ENCODE assay signal across 23 cellular contexts in genomic region chr2:86296947-86297346, GRCh38. TPM values are rescaled to one million over a fixed set of nuclear protein-coding genes. Genes with fewer than 3 reads are reported as not detected.
A peak's percentile ranks its signal among the peaks of the same experiment; 100 is the strongest.
DNase-seq lines count a peak whose midpoint lies in the region; ATAC-seq and TF ChIP-seq lines count a peak whose summit lies in the region.
"Had no signal": no experiment of that assay in that cellular context is flagged by ENCODE, and none has a peak within 500 bp of the region (broad histone marks: within the 10 kb centered on the region; RNA-seq: fewer than 3 reads in every experiment).

No MANE protein-coding gene starts in this region.

- intact Hi-C loops in cardiac septum (cut with DNase I) (no loop called here), right cardiac atrium (cut with DNase I) (loop anchor here in 2 of 4 donors (5.0 to 10.0 kb wide), 3 partner anchors 72 to 75 kb away; no protein-coding TSS in a partner anchor), transverse colon (cut with DNase I; ENCODE audit: low total_unique reads) (no loop called here)

- H3K79me2 ChIP-seq in trophoblast cell (ENCODE audit: control insufficient read depth, insufficient read depth, low read length, poor library complexity), result no peaks in the 10 kb centered on the region

- WGBS in right cardiac atrium, result 91% methylated on average over 6 of the region's 6 CpGs
- WGBS in gastroesophageal sphincter (ENCODE audit: low coverage in 1 of 2), 2 donors, result 90% methylated on average over 5 of the region's 6 CpGs; no CpG with 5 or more reads in 1 of the 2 donors
- no CpG with 5 or more reads among the region's 6 CpGs for WGBS in trophoblast cell (ENCODE audit: extremely low coverage, insufficient coverage, insufficient read length)
- WGBS in transverse colon (ENCODE audit: low coverage in 1 of 2), 2 donors, result 78% methylated on average over 5 of the region's 6 CpGs; no CpG with 5 or more reads in 1 of the 2 donors

- no peak overlapping the region for H3K23ac ChIP-seq in trophoblast cell (ENCODE audit: low read length)

- no peak overlapping the region for H2BK12ac ChIP-seq in trophoblast cell (ENCODE audit: low read length)

- TF ChIP-seq CTCF in gastroesophageal sphincter (IDR thresholded peaks at IDR 0.05), result no peak
- no peak for TF ChIP-seq CTCF in transverse colon (IDR thresholded peaks at IDR 0.05)

- no peaks in the 10 kb centered on the region for H3K79me1 ChIP-seq in trophoblast cell (ENCODE audit: low read length)

- DNase-seq in cardiac septum (ENCODE audit: low spot score) (peak; percentile 60), right cardiac atrium (no peak), trophoblast cell (no peak), transverse colon (no peak), NCI-H146 treated with DMSO at 0.1 percent for 48 hours (lab: John Stamatoyannopoulos, UW; ENCODE audit: unreplicated experiment) (no peak)
- DNase-seq: 8988T; AML-193; C1 segment of cervical spinal cord; CD8-positive, alpha-beta T cell; HCEC 1CT; KG1; NCI-H1092; NCI-H1436; NCI-H1930; NCI-H774; NK-92 treated with Interleukin-12 subunit alpha and Interleukin-12 subunit beta, amount 100 ng/mL, for 24 hours; SJCRH30 had no signal

- H4K8ac ChIP-seq in trophoblast cell (ENCODE audit: low read depth, low read length), result no peak overlapping the region

- H3K36me3 ChIP-seq in gastroesophageal sphincter, result no peaks in the 10 kb centered on the region
- H3K36me3 ChIP-seq in trophoblast cell (ENCODE audit: control insufficient read depth in 1 of 2, insufficient read depth in 2 of 2, low read length in 2 of 2), result no peaks in the 10 kb centered on the region
- H3K36me3 ChIP-seq in transverse colon, result no peaks in the 10 kb centered on the region
- H3K36me3 ChIP-seq: SJCRH30 had no signal

- no peak overlapping the region for H2BK5ac ChIP-seq in trophoblast cell (ENCODE audit: low read depth, low read length, poor library complexity)

- H3K27ac ChIP-seq in right cardiac atrium (ENCODE audit: low read length) (no peak overlapping the region), gastroesophageal sphincter (peak overlapping the region; percentile 79 to 91 (median 88)), trophoblast cell (ENCODE audit: low read depth, low read length) (no peak overlapping the region), transverse colon (peak overlapping the region; percentile 30 to 69 (median 52))
- H3K27ac ChIP-seq: SJCRH30 had no signal

- no peaks in the 10 kb centered on the region for H3K9me3 ChIP-seq in right cardiac atrium (ENCODE audit: control insufficient read depth, low read length)
- no peaks in the 10 kb centered on the region for H3K9me3 ChIP-seq in gastroesophageal sphincter
- peaks cover 2% of the 10 kb centered on the region for H3K9me3 ChIP-seq in trophoblast cell (ENCODE audit: insufficient read depth, low read depth, low read length)
- H3K9me3 ChIP-seq in transverse colon, result no peaks in the 10 kb centered on the region
- H3K9me3 ChIP-seq: SJCRH30 had no signal

- TF ChIP-seq POLR2A in gastroesophageal sphincter (IDR thresholded peaks at IDR 0.05), result no peak
- no peak for TF ChIP-seq POLR2A in transverse colon (IDR thresholded peaks at IDR 0.05)

- no peak overlapping the region for H4K12ac ChIP-seq in trophoblast cell (ENCODE audit: low read depth, low read length)

- no peak overlapping the region for H2AFZ ChIP-seq in trophoblast cell (ENCODE audit: insufficient read depth, low read length, poor library complexity)
- H2AFZ ChIP-seq: GM23338 had no signal

- no peak overlapping the region for H3K18ac ChIP-seq in trophoblast cell (ENCODE audit: low read length)

- no peak overlapping the region for H3K9ac ChIP-seq in trophoblast cell (ENCODE audit: low read length)

- no peak for TF ChIP-seq EP300 in gastroesophageal sphincter (IDR thresholded peaks at IDR 0.05)
- no peak for TF ChIP-seq EP300 in transverse colon (IDR thresholded peaks at IDR 0.05; ENCODE audit: low read depth)

- peaks cover 11% of the 10 kb centered on the region for H3K4me1 ChIP-seq in right cardiac atrium (ENCODE audit: control insufficient read depth, insufficient read depth, low read length)
- H3K4me1 ChIP-seq in gastroesophageal sphincter, result peaks cover 21 to 100% (median 25%) of the 10 kb centered on the region in 3 donors
- H3K4me1 ChIP-seq in trophoblast cell (ENCODE audit: control insufficient read depth in 1 of 2, insufficient read depth in 2 of 2, low read length in 2 of 2), result no peaks in the 10 kb centered on the region
- peaks cover 15 to 48% (median 22%) of the 10 kb centered on the region in 4 donors for H3K4me1 ChIP-seq in transverse colon

- H2AK5ac ChIP-seq in trophoblast cell (ENCODE audit: low read length), result no peak overlapping the region

- H2BK120ac ChIP-seq in trophoblast cell (ENCODE audit: insufficient read depth, low read length, poor library complexity), result no peak overlapping the region

- ATAC-seq in right cardiac atrium (no peak), gastroesophageal sphincter (no peak), HG03354 (IDR thresholded peaks at IDR 0.05; ENCODE audit: poor library complexity, severe bottlenecking, unreplicated experiment) (no peak), GM18502 (IDR thresholded peaks at IDR 0.05; ENCODE audit: poor library complexity, unreplicated experiment) (no peak)
- ATAC-seq: CD8-positive, alpha-beta T cell; Panc1 had no signal

- H3K4ac ChIP-seq in trophoblast cell (ENCODE audit: low read depth, low read length), result no peak overlapping the region

- no peak overlapping the region for H4K91ac ChIP-seq in trophoblast cell (ENCODE audit: low read depth, low read length)

- no peaks in the 10 kb centered on the region for H3K27me3 ChIP-seq in right cardiac atrium (ENCODE audit: control insufficient read depth, insufficient read depth)
- no peaks in the 10 kb centered on the region for H3K27me3 ChIP-seq in gastroesophageal sphincter
- no peaks in the 10 kb centered on the region for H3K27me3 ChIP-seq in trophoblast cell (ENCODE audit: insufficient read depth, low read length)
- H3K27me3 ChIP-seq in transverse colon, result no peaks in the 10 kb centered on the region
- H3K27me3 ChIP-seq: SJCRH30 had no signal

- no peak overlapping the region for H3K4me3 ChIP-seq in right cardiac atrium (ENCODE audit: low read length)
- H3K4me3 ChIP-seq in gastroesophageal sphincter, result no peak overlapping the region
- H3K4me3 ChIP-seq in trophoblast cell (ENCODE audit: low read depth, low read length), result peak overlapping the region; percentile 14
- no peak overlapping the region for H3K4me3 ChIP-seq in transverse colon
- H3K4me3 ChIP-seq: GM23338, SJCRH30 had no signal

- H3K14ac ChIP-seq in trophoblast cell (ENCODE audit: low read length), result no peak overlapping the region

- in situ Hi-C loops in transverse colon (cut with MboI; ENCODE audit: low pct_ligation_motif_present in 1 of 4, low pct_unique_long_range_greater_than_20kb in 1 of 4, low sequenced_read_pairs in 3 of 4), result no loop called here

- H3K4me2 ChIP-seq in trophoblast cell (ENCODE audit: low read length), result no peak overlapping the region
- H3K4me2 ChIP-seq: GM23338 had no signal

RNA-seq across cellular contexts. Expression of gene REEP1, which starts 40.5 kb away (rescaled TPM):
- total RNA-seq in cardiac septum (21.7 TPM), right cardiac atrium (10 to 100 TPM; 22.5 to 34.4 (median 26.7) TPM), gastroesophageal sphincter (100 to 1,000 TPM in 1 of 4 donors, 10 to 100 TPM in 3; 22.9 to 107 (median 70.7) TPM), transverse colon (100 to 1,000 TPM in 1 of 4 donors, 10 to 100 TPM in 3; 14.1 to 196 (median 32.3) TPM)
- 16.5 TPM for polyA plus RNA-seq in right cardiac atrium
- 22.1 and 24.0 TPM in 2 replicates for polyA plus RNA-seq in trophoblast cell (2013)
- total RNA-seq: CD8-positive, alpha-beta T cell; NCI-H460 had no signal

Comparison
In these comparisons a context has a peak if more than half of its experiments do, and no peak if none do; other contexts are left out.
1. H3K27ac ChIP-seq: peak in gastroesophageal sphincter (4 of 4) and transverse colon (4 of 4); none in right cardiac atrium (single experiment) and trophoblast cell (single experiment).